Comparison of ENCODE assay signal across 20 cellular contexts in genomic region chr7:11330717-11331116, GRCh38.
DNase-seq lines count a peak whose midpoint lies in the region; ATAC-seq, FAIRE-seq and TF ChIP-seq lines count a peak whose summit lies in the region.
"Had no signal": no experiment of that assay in that cellular context is flagged by ENCODE, and none has a peak within 500 bp of the region (broad histone marks: within the 10 kb centered on the region; RNA-seq: fewer than 3 reads in every experiment).

No MANE protein-coding gene starts in this region.

- no peak overlapping the region for H3K4me3 ChIP-seq in GM12865 (ENCODE audit: low read depth, low read length)
- H3K4me3 ChIP-seq in PC-3 (ENCODE audit: low read length), result no peak overlapping the region
- no peak overlapping the region for H3K4me3 ChIP-seq in thyroid gland (replicated peaks in 1 of 3)

- no peaks in the 10 kb centered on the region for H3F3A ChIP-seq in PC-3 (ENCODE audit: low read length, unreplicated experiment)

- TF ChIP-seq POLR2A in GM12891 (IDR thresholded peaks at IDR 0.05; ENCODE audit: low read depth, low read length) (no peak), thyroid gland (IDR thresholded peaks at IDR 0.05) (no peak)

- intact Hi-C loops in PC-3 (cut with micrococcal nuclease) (loop anchor here (5.0 kb wide), 1 partner anchor 78 kb away; no protein-coding TSS in a partner anchor), thyroid gland (cut with DNase I) (no loop called here)

- H3K9me3 ChIP-seq in PC-3 (ENCODE audit: low read length) (no peaks in the 10 kb centered on the region), thyroid gland (no peaks in the 10 kb centered on the region)
- H3K9me3 ChIP-seq: BE2C had no signal

- DNase-seq in GM12865 (ENCODE audit: low read depth) (peak; percentile 33), PC-3 (no peak), fibroblast of peridontal ligament (ENCODE audit: extremely low read depth) (peak; percentile 41), GM12891 (ENCODE audit: insufficient read length, low spot score) (no peak), thyroid gland (no peak)
- no peak for DNase-seq in activated naive CD4-positive, alpha-beta T cell treated with anti-CD3 and anti-CD28 coated beads, Interleukin-2, amount 50 U/mL, for 16 hours
- DNase-seq: ACHN; BE2C; CD4-positive, alpha-beta memory T cell; DMS79; GF-D8; GOT3; H7; HFFc6; KG1 had no signal

- ATAC-seq in PC-3, result peak; percentile 17; the same call in 1 of the 2 replicates
- no peak for ATAC-seq in HG02642 (IDR thresholded peaks at IDR 0.05; ENCODE audit: poor library complexity, unreplicated experiment)
- ATAC-seq: HCT116 had no signal

- H3K4me1 ChIP-seq in PC-3 (ENCODE audit: insufficient read depth, low read length) (peaks cover 4% of the 10 kb centered on the region; the same call in 1 of the 2 replicates), thyroid gland (no peaks in the 10 kb centered on the region)
- H3K4me1 ChIP-seq: BE2C had no signal

- H3K36me3 ChIP-seq in PC-3 (ENCODE audit: low read depth, low read length) (no peaks in the 10 kb centered on the region), thyroid gland (no peaks in the 10 kb centered on the region)
- H3K36me3 ChIP-seq: BE2C had no signal

- no peaks in the 10 kb centered on the region for H4K20me1 ChIP-seq in PC-3 (ENCODE audit: low read length)

- H3K79me2 ChIP-seq in PC-3 (ENCODE audit: low read length), result no peaks in the 10 kb centered on the region

- TF ChIP-seq CTCF in GM12865 (IDR thresholded peaks at IDR 0.05; ENCODE audit: insufficient read depth, low read depth, low read length, missing control alignments) (no peak), PC-3 (conservative IDR thresholded peaks at IDR 0.05; ENCODE audit: low read depth, low read length) (no peak), thyroid gland (IDR thresholded peaks at IDR 0.05) (no peak)

- no peak for FAIRE-seq in GM12891 (lab: Jason Lieb, UNC)
- FAIRE-seq: A204.1, GM12892, GM18507 had no signal

- H3K27ac ChIP-seq in PC-3 (ENCODE audit: low read length), result no peak overlapping the region
- no peak overlapping the region for H3K27ac ChIP-seq in thyroid gland

- no peak overlapping the region for H3K9ac ChIP-seq in PC-3 (ENCODE audit: low read length)

- POLR2A ChIA-PET in PC-3 (lab: Charles Lee; ENCODE audit: unreplicated experiment), result no interaction called here

- H2AFZ ChIP-seq in PC-3 (ENCODE audit: low read length), result no peak overlapping the region

- H3K4me2 ChIP-seq in PC-3 (ENCODE audit: low read length), result no peak overlapping the region

- no TSS peak for BruUV-seq in PC-3 (replicated peaks; lab: Mats Ljungman, UMichigan)

- H3K27me3 ChIP-seq in PC-3 (ENCODE audit: low read length), result no peaks in the 10 kb centered on the region
- H3K27me3 ChIP-seq in thyroid gland, result no peaks in the 10 kb centered on the region
- H3K27me3 ChIP-seq: BE2C had no signal

- H3K9me2 ChIP-seq in PC-3 (replicated peaks; ENCODE audit: low read length), result no peaks in the 10 kb centered on the region

- CTCF ChIA-PET in PC-3 (lab: Charles Lee), result interaction anchor here (0.6 kb wide), 1 partner anchor 390 kb away, joined by 9 read pairs; no protein-coding TSS in a partner anchor

- 77 to 85% methylated on average over 3 of the region's 3 CpGs for WGBS in thyroid gland, 2 donors

TF ChIP-seq in GM12891, 5 proteins besides CTCF, POLR2A, EP300 and RAD21:
- TF ChIP-seq TAF1 (IDR thresholded peaks at IDR 0.05; ENCODE audit: low read depth, low read length) (no peak), PAX5 (IDR thresholded peaks at IDR 0.05; ENCODE audit: insufficient read depth, low read length, severe bottlenecking) (no peak), POLR2AphosphoS5 (IDR thresholded peaks at IDR 0.05; ENCODE audit: low read depth, low read length) (no peak), POU2F2 (IDR thresholded peaks at IDR 0.05; ENCODE audit: low read depth, low read length) (no peak), SPI1 (IDR thresholded peaks at IDR 0.05; ENCODE audit: low read depth, low read length) (no peak)

Comparison
In these comparisons a context has a peak if more than half of its experiments do, and no peak if none do; other contexts are left out.
1. DNase-seq: peak in GM12865 (single experiment) and fibroblast of peridontal ligament (single experiment); none in PC-3 (single experiment), activated naive CD4-positive, alpha-beta T cell treated with anti-CD3 and anti-CD28 coated beads, Interleukin-2, amount 50 U/mL, for 16 hours (single experiment), GM12891 (single experiment) and thyroid gland (0 of 2).